In the genomic region with DNA sequence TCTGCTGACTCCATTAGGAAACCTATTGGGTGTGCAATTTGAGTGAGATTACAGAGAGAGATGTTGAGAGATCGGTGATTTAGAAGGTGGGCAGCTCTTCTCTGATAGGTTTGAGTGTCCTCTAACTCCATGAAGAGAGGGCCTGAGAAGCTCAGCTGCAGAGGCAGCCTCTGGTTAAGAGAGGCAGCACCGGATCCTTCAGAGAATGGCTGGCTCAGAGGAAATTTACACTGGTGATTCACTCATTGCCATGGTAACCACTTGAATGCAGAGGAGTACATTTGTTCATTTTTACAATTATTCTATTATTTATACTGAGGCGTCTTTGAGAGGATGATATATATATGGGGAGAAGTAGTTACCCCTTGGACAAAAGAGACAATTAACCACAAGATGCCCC, we compare ENCODE assay signal across 12 cellular contexts.
DNase-seq lines count a peak whose midpoint lies in the region; ATAC-seq, FAIRE-seq and TF ChIP-seq lines count a peak whose summit lies in the region.
"Had no signal": no experiment of that assay in that cellular context is flagged by ENCODE, and none has a peak within 500 bp of the region (broad histone marks: within the 10 kb centered on the region; RNA-seq: fewer than 3 reads in every experiment).

No MANE protein-coding gene starts in this region.

- no peaks in the 10 kb centered on the region for H4K20me1 ChIP-seq in osteoblast (ENCODE audit: insufficient read depth, low read length)

- POLR2A ChIA-PET in CD8-positive, alpha-beta T cell (lab: Charles Lee) = no interaction called here
- POLR2A ChIA-PET in T-cell (lab: Charles Lee) = no interaction called here

- no peak overlapping the region for H3K4me3 ChIP-seq in osteoblast (ENCODE audit: insufficient read depth, low read length)
- no peak overlapping the region for H3K4me3 ChIP-seq in CD8-positive, alpha-beta T cell (ENCODE audit: low read depth, low read length)

- H3K27ac ChIP-seq in osteoblast (ENCODE audit: low read depth, low read length) = no peak overlapping the region
- H3K27ac ChIP-seq in CD8-positive, alpha-beta T cell (ENCODE audit: low read depth, low read length) = no peak overlapping the region
- H3K27ac ChIP-seq: parathyroid adenoma had no signal

- intact Hi-C loops in CD8-positive, alpha-beta T cell (cut with DNase I, micrococcal nuclease) = no loop called here

- no peaks in the 10 kb centered on the region for H3K79me2 ChIP-seq in osteoblast (ENCODE audit: insufficient read depth, low read length)
- H3K79me2 ChIP-seq: parathyroid adenoma had no signal

- no peaks in the 10 kb centered on the region for H3K36me3 ChIP-seq in osteoblast (ENCODE audit: insufficient read depth, low read length)
- no peaks in the 10 kb centered on the region for H3K36me3 ChIP-seq in CD8-positive, alpha-beta T cell (ENCODE audit: insufficient read depth, low read length)

- no peaks in the 10 kb centered on the region for H3K9me3 ChIP-seq in osteoblast (ENCODE audit: low read depth, low read length)
- H3K9me3 ChIP-seq in CD8-positive, alpha-beta T cell (ENCODE audit: low read length) = no peaks in the 10 kb centered on the region

- peaks cover 3% of the 10 kb centered on the region for H3K27me3 Mint-ChIP-seq in CD8-positive, alpha-beta T cell (ENCODE audit: low read depth)
- peaks cover 0 to 4% of the 10 kb centered on the region in 2 donors for H3K27me3 Mint-ChIP-seq in T-cell

- H3K27me3 ChIP-seq in osteoblast (ENCODE audit: insufficient read depth, low read length) = no peaks in the 10 kb centered on the region
- H3K27me3 ChIP-seq in CD8-positive, alpha-beta T cell (ENCODE audit: insufficient read depth, low read length) = no peaks in the 10 kb centered on the region

- CTCF ChIA-PET in CD8-positive, alpha-beta T cell (lab: Charles Lee) = no interaction called here
- CTCF ChIA-PET in T-cell (lab: Charles Lee) = no interaction called here

- H3K36me3 Mint-ChIP-seq in CD8-positive, alpha-beta T cell = no peaks in the 10 kb centered on the region
- no peaks in the 10 kb centered on the region for H3K36me3 Mint-ChIP-seq in T-cell

- peak; percentile 78 for DNase-seq in GM03348 (ENCODE audit: low spot score)
- DNase-seq in RCC 7860 (ENCODE audit: low spot score) = peak; percentile 62
- DNase-seq in fibroblast of gingiva (ENCODE audit: low read depth) = peak; percentile 31
- peak; percentile 30 for DNase-seq in osteoblast (ENCODE audit: insufficient read length, low spot score, missing footprints)
- DNase-seq in CD8-positive, alpha-beta T cell = no peak
- no peak for DNase-seq in T-cell
- DNase-seq in ecto neural progenitor cell (ENCODE audit: low spot score) = no peak
- no peak for DNase-seq in HUDEP-2 (lab: John Stamatoyannopoulos, UW; ENCODE audit: unreplicated experiment in 76 of 76)
- DNase-seq: activated gamma-delta T cell treated with Interleukin-2 at 50 U/mL for 16 hours, NCI-H2171 treated with DMSO at 0.1 percent for 48 hours had no signal

- H3K4me2 ChIP-seq in osteoblast (ENCODE audit: insufficient read depth, low read length) = no peak overlapping the region

- peak overlapping the region; percentile 82 for H2AFZ ChIP-seq in osteoblast (ENCODE audit: low read length)
- H2AFZ ChIP-seq: parathyroid adenoma had no signal

- H3K4me1 Mint-ChIP-seq in CD8-positive, alpha-beta T cell (ENCODE audit: low read depth) = no peaks in the 10 kb centered on the region
- H3K4me1 Mint-ChIP-seq in T-cell = no peaks in the 10 kb centered on the region

- FAIRE-seq in RCC 7860 (lab: Jason Lieb, UNC) = no peak
- FAIRE-seq: G401.6 had no signal

- no peak overlapping the region for H3K27ac Mint-ChIP-seq in CD8-positive, alpha-beta T cell
- H3K27ac Mint-ChIP-seq in T-cell = no peak overlapping the region

- no peak for TF ChIP-seq CTCF in osteoblast (IDR thresholded peaks at IDR 0.05; ENCODE audit: extremely low read depth, low read depth, low read length)
- no peak for TF ChIP-seq CTCF in CD8-positive, alpha-beta T cell (IDR thresholded peaks at IDR 0.05)

- ATAC-seq in CD8-positive, alpha-beta T cell = no peak
- ATAC-seq in T-cell (replicated peaks in 1 of 4) = no peak

- no peaks in the 10 kb centered on the region for H3K9me3 Mint-ChIP-seq in CD8-positive, alpha-beta T cell
- no peaks in the 10 kb centered on the region for H3K9me3 Mint-ChIP-seq in T-cell

- no peaks in the 10 kb centered on the region for H3K4me1 ChIP-seq in osteoblast (ENCODE audit: insufficient read depth, low read length)
- no peaks in the 10 kb centered on the region for H3K4me1 ChIP-seq in CD8-positive, alpha-beta T cell (ENCODE audit: insufficient read depth, low read length)
- H3K4me1 ChIP-seq: parathyroid adenoma had no signal

- H3K4me3 Mint-ChIP-seq in CD8-positive, alpha-beta T cell = no peak overlapping the region
- no peak overlapping the region for H3K4me3 Mint-ChIP-seq in T-cell

Comparison
In these comparisons a context has a peak if more than half of its experiments do, and no peak if none do; other contexts are left out.
1. DNase-seq: peak in GM03348 (single experiment), RCC 7860 (single experiment), fibroblast of gingiva (single experiment) and osteoblast (single experiment); none in CD8-positive, alpha-beta T cell (0 of 7), T-cell (0 of 34), ecto neural progenitor cell (single experiment) and HUDEP-2 (0 of 76).